ENCODE assay signal across 7 cellular contexts in the genomic region with DNA sequence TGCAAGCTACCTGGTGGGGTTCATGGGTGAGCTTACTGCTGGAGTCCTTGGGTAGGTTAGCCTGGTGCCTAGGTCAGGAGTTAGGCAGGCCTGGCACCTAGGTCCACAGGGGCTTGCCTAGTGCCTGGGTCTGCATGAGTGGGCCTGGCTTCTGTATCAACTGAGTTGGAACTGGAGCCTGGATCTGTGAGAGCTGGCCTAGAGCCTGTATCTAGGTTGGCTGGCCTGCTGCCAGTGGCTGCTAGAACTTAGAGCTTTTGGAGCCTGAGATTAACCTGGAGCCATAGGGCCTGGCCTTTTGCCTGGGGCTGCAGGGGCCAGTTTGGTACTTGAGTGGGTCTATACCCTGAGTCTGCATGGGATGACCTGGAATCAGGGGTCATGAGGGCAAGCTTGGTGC.
"Had no signal": no experiment of that assay in that cellular context is flagged by ENCODE, and none has a peak within 500 bp of the region (broad histone marks: within the 10 kb centered on the region; RNA-seq: fewer than 3 reads in every experiment).

No MANE protein-coding gene starts in this region.

- H3K4me3 ChIP-seq: GM23338 had no signal

- H3K27ac Mint-ChIP-seq: GM23338, H9, IgD-negative memory B cell had no signal

- DNase-seq: H9, HCEC 1CT, KBM-7 had no signal

- H3K27me3 Mint-ChIP-seq: IgD-negative memory B cell had no signal

- ATAC-seq: GM23338, HepG2 had no signal

- H3K4me2 ChIP-seq: GM23338 had no signal

- H3K4me1 Mint-ChIP-seq: GM23338, H9, IgD-negative memory B cell had no signal

- H3K27ac ChIP-seq: HL-60 had no signal

- H2AFZ ChIP-seq: GM23338 had no signal

- H3K4me3 Mint-ChIP-seq: GM23338, H9, IgD-negative memory B cell had no signal
